In the genomic region with DNA sequence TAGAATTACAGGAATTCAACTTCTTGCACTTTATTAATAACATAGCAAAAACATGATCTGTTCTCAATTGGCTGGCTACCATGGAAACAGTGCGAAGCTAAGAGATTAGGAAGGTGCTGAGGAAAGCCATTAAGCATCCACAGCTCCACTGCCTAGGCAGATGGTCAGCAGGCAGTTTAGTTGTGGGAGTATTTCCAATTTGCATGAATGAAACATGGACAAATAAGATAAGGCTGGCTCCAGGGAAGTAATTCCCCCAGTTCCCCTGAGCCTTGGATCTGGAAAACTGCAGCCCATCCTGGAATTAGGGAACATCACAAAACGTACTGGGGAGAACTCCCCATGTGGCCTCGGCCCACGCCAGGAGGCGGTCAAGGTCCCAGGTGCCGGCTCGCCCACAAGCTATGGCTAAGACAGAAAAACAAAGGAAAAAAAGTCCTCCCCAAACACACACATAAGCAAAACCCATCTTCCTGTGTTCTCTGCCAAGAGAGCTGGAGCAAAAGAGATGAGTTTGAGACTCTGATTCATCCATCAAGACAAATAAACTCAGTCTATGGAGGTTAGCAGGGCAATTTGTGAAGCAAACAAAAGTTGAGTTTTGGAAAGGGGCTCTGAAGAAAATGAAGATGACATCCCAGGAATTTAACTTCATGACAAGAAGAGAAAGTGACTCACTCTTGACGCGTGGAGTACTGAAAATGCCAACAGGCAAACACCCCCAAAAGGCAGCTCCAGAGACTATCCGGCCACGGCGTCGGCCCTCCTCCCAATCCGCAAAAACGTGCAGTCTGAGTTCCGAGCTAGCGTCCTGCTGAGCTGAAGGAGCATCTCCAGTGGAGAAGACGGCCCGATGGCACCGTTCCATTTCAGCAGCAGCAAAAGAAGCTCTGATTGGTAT, we compare ENCODE assay signal across 11 cellular contexts. TPM values are rescaled to one million over a fixed set of nuclear protein-coding genes. Genes with fewer than 3 reads are reported as not detected.
DNase-seq lines count a peak whose midpoint lies in the region; ATAC-seq and TF ChIP-seq lines count a peak whose summit lies in the region.
"Had no signal": no experiment of that assay in that cellular context is flagged by ENCODE, and none has a peak within 500 bp of the region (broad histone marks: within the 10 kb centered on the region; RNA-seq: fewer than 3 reads in every experiment).

No MANE protein-coding gene starts in this region.

- peak; percentile 22 for DNase-seq in Ammon's horn (ENCODE audit: low spot score)
- peak; percentile 72 for DNase-seq in T1000 (lab: John Stamatoyannopoulos, UW)
- DNase-seq in Right ventricle myocardium inferior (ENCODE audit: missing footprints): peak; percentile 80
- no peak for DNase-seq in CD1c-positive myeloid dendritic cell (ENCODE audit: extremely low spot score)
- no peak for DNase-seq in lower leg skin (ENCODE audit: low spot score in 2 of 2)
- DNase-seq: DMS79 treated with DMSO at 0.1 percent for 48 hours had no signal

- no peak overlapping the region for H3K4me3 ChIP-seq in rectal smooth muscle tissue (ENCODE audit: low read length)
- no peak overlapping the region for H3K4me3 ChIP-seq in lower leg skin (ENCODE audit: low read depth, poor library complexity, severe bottlenecking)
- H3K4me3 ChIP-seq: K562 had no signal

- H3K9ac ChIP-seq in rectal smooth muscle tissue (ENCODE audit: low read length): no peak overlapping the region

- peaks cover 14% of the 10 kb centered on the region for H3K4me1 ChIP-seq in rectal smooth muscle tissue (ENCODE audit: control insufficient read depth, insufficient read depth, low read length)

- no peak for TF ChIP-seq CTCF in lower leg skin (IDR thresholded peaks at IDR 0.05)

- TF ChIP-seq POLR2A in lower leg skin (IDR thresholded peaks at IDR 0.05): no peak

- intact Hi-C loops in Right ventricle myocardium inferior (cut with DNase I): loop anchor here (5.0 kb wide), 1 partner anchor 37 kb away; no protein-coding TSS in a partner anchor
- intact Hi-C loops in lower leg skin (cut with DNase I; ENCODE audit: low total_unique reads): no loop called here

- H3K27ac ChIP-seq in rectal smooth muscle tissue (ENCODE audit: low read depth, low read length): peak overlapping the region; percentile 61

- H3K36me3 ChIP-seq in rectal smooth muscle tissue (ENCODE audit: control insufficient read depth, insufficient read depth, low read length): no peaks in the 10 kb centered on the region

- 46 to 62% methylated on average over 20 of the region's 20 CpGs for WGBS in lower leg skin, 2 donors

- ATAC-seq in Right ventricle myocardium inferior (peak; percentile 87), GM18519 (IDR thresholded peaks at IDR 0.05; ENCODE audit: low FRiP score, unreplicated experiment) (no peak), GM21717 (IDR thresholded peaks at IDR 0.05; ENCODE audit: unreplicated experiment) (no peak)
- ATAC-seq: K562, Panc1 had no signal

- no peaks in the 10 kb centered on the region for H3K27me3 ChIP-seq in rectal smooth muscle tissue (ENCODE audit: control insufficient read depth, insufficient read depth, low read length)

RNA-seq across cellular contexts. Expression of a gene that starts 45.1 kb away (rescaled TPM):
- total RNA-seq in Right ventricle myocardium inferior: 862 TPM
- total RNA-seq in lower leg skin: 100 to 1,000 TPM; 122 to 324 (median 168) TPM

Comparison
In these comparisons a context has a peak if more than half of its experiments do, and no peak if none do; other contexts are left out.
1. DNase-seq: peak in Ammon's horn (single experiment), T1000 (single experiment) and Right ventricle myocardium inferior (single experiment); none in CD1c-positive myeloid dendritic cell (single experiment) and lower leg skin (0 of 2).